Comparison of ENCODE assay signal across 1 cellular context in genomic region chr5:32217886-32218396, GRCh38.
TF ChIP-seq lines count a peak whose summit lies in the region.

No MANE protein-coding gene starts in this region.

TF ChIP-seq in GM23338, 12 proteins besides CTCF, POLR2A, EP300 and RAD21 (continued from another document):
- no peak for TF ChIP-seq ZNF462 (CRISPR knock-in tag; IDR thresholded peaks at IDR 0.05)
- TF ChIP-seq REST (IDR thresholded peaks at IDR 0.05; ENCODE audit: unreplicated experiment), result no peak
- no peak for TF ChIP-seq EZH2phosphoT487 (IDR thresholded peaks at IDR 0.05; ENCODE audit: unreplicated experiment)
- TF ChIP-seq CREB1 (CRISPR knock-in tag; IDR thresholded peaks at IDR 0.05; ENCODE audit: low read depth), result no peak
- no peak for TF ChIP-seq ETS1 (IDR thresholded peaks at IDR 0.05)
- TF ChIP-seq JUNB (IDR thresholded peaks at IDR 0.05; ENCODE audit: unreplicated experiment), result no peak
- TF ChIP-seq ZNF114 (CRISPR knock-in tag; IDR thresholded peaks at IDR 0.05), result no peak
- TF ChIP-seq POLR2AphosphoS5 (IDR thresholded peaks at IDR 0.05; ENCODE audit: low read depth), result no peak
- no peak for TF ChIP-seq ZNF331 (CRISPR knock-in tag; IDR thresholded peaks at IDR 0.05; ENCODE audit: low read depth)
- TF ChIP-seq EZH2 (IDR thresholded peaks at IDR 0.05; ENCODE audit: low read depth, unreplicated experiment), result no peak
- no peak for TF ChIP-seq STAT1 (IDR thresholded peaks at IDR 0.05; ENCODE audit: unreplicated experiment)
TF ChIP-seq in GM23338: peak in this region for 0.
